Comparison of ENCODE assay signal across 9 cellular contexts in the genomic region with DNA sequence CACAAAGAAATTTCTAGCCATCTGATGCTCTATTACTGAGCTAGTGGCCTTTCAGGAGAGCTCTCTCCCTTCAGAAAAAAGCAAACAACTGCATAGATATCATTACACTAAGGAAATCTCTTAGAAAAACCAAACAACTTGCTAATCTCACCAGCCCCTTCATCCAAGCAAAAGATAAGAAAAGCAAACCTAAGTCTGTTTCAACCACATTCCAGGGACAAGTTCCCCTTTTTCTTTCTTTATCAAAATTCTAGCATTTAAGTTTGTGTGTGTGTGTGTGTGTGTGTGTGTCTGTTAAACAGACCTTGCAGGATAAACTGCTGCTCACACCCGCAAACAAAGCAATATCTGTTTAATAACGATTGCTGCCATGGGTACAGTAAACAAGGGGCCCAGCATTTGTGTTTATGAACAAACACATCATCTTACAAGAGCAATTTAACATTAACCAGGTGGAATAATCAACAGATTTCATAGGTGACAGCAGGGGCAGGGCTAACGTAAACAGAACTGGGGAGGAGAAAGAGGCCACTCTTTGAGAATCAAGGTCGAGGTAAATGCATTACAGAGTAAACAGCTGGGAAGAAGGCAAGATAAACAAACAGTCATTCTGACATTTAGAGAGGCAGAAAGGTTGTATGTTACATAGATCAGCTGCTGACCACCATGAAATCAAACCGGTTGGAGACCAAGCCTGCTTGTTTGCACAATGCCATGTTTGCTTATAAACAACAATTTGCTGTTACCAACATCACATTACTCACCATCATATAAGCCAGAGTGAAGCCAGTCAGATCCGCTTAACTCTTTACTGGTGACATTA.
DNase-seq lines count a peak whose midpoint lies in the region; ATAC-seq and TF ChIP-seq lines count a peak whose summit lies in the region.
"Had no signal": no experiment of that assay in that cellular context is flagged by ENCODE, and none has a peak within 500 bp of the region (broad histone marks: within the 10 kb centered on the region; RNA-seq: fewer than 3 reads in every experiment).

No MANE protein-coding gene starts in this region.

- no peaks in the 10 kb centered on the region for H3K27me3 ChIP-seq in Caco-2 (replicated peaks; ENCODE audit: control insufficient read depth, insufficient read depth, low read length)

- H3K4me1 ChIP-seq in Caco-2, result peaks cover 60% of the 10 kb centered on the region

- ATAC-seq in activated T-helper 17 cell treated with anti-CD3 and anti-CD28 coated beads, Interleukin-2, amount 50 U/mL, for 72 hours (replicated peaks), result no peak
- ATAC-seq in GM18867 (IDR thresholded peaks at IDR 0.05; ENCODE audit: unreplicated experiment) (no peak), GM19351 (IDR thresholded peaks at IDR 0.05; ENCODE audit: unreplicated experiment) (no peak)
- ATAC-seq: activated T-cell treated with anti-CD3 and anti-CD28 coated beads, Interleukin-2, amount 50 U/mL, for 4 hours had no signal

- no TSS peak for BruUV-seq in Caco-2 (replicated peaks; lab: Mats Ljungman, UMichigan)

- H3K4me3 ChIP-seq in Caco-2 (ENCODE audit: low read depth, low read length), result no peak overlapping the region

- no peaks in the 10 kb centered on the region for H3K27me3 Mint-ChIP-seq in Caco-2 (ENCODE audit: insufficient read depth, unreplicated experiment)
- no peaks in the 10 kb centered on the region for H3K27me3 Mint-ChIP-seq in activated T-helper 17 cell treated with anti-CD3 and anti-CD28 coated beads, Interleukin-2, amount 50 U/mL, for 72 hours

- TF ChIP-seq CTCF in Caco-2 (IDR thresholded peaks at IDR 0.05; ENCODE audit: insufficient read depth in 1 of 2, low read depth in 1 of 2, low read length in 1 of 2, severe bottlenecking in 1 of 2, unreplicated experiment in 1 of 2), result no peak

- intact Hi-C loops in Caco-2 (cut with micrococcal nuclease; ENCODE audit: unreplicated experiment), result loop anchor here (1.0 to 2.0 kb wide), 13 partner anchors 17 to 374 kb away; a partner anchor contains a TSS

- H3K9me3 ChIP-seq in Caco-2, result no peaks in the 10 kb centered on the region

- DNase-seq in Caco-2 (peak; percentile 84 to 88), NCI-H1105 (lab: John Stamatoyannopoulos, UW) (peak; percentile 26), mucosa of gallbladder (ENCODE audit: low spot score) (peak; percentile 60), AG08396 (ENCODE audit: low spot score) (no peak), T-helper 9 cell (no peak)
- DNase-seq: activated T-cell treated with anti-CD3 and anti-CD28 coated beads, Interleukin-2, amount 50 U/mL, for 4 hours had no signal

- peak overlapping the region; percentile 93 for H3K27ac Mint-ChIP-seq in Caco-2 (ENCODE audit: unreplicated experiment)
- peak overlapping the region; percentile 49 for H3K27ac Mint-ChIP-seq in activated T-helper 17 cell treated with anti-CD3 and anti-CD28 coated beads, Interleukin-2, amount 50 U/mL, for 72 hours

- no peaks in the 10 kb centered on the region for H3K9me3 Mint-ChIP-seq in Caco-2 (ENCODE audit: unreplicated experiment)
- peaks cover 6% of the 10 kb centered on the region for H3K9me3 Mint-ChIP-seq in activated T-helper 17 cell treated with anti-CD3 and anti-CD28 coated beads, Interleukin-2, amount 50 U/mL, for 72 hours
- H3K9me3 Mint-ChIP-seq: activated T-cell treated with anti-CD3 and anti-CD28 coated beads, Interleukin-2, amount 50 U/mL, for 4 hours had no signal

- H3K4me1 Mint-ChIP-seq in Caco-2 (ENCODE audit: low read depth, unreplicated experiment), result peaks cover 53% of the 10 kb centered on the region
- H3K4me1 Mint-ChIP-seq in activated T-helper 17 cell treated with anti-CD3 and anti-CD28 coated beads, Interleukin-2, amount 50 U/mL, for 72 hours, result peaks cover 50% of the 10 kb centered on the region

- POLR2A ChIA-PET in Caco-2 (lab: Charles Lee), result interaction anchor here (0.5 to 1.8 kb wide), 10 partner anchors 18 to 434 kb away, joined by 3 to 12 read pairs (median 4); a partner anchor contains a TSS

- no peaks in the 10 kb centered on the region for H3K36me3 ChIP-seq in Caco-2 (ENCODE audit: control insufficient read depth, insufficient read depth, low read length)

- peaks cover 19% of the 10 kb centered on the region for H3K36me3 Mint-ChIP-seq in Caco-2 (ENCODE audit: insufficient read depth, unreplicated experiment)
- no peaks in the 10 kb centered on the region for H3K36me3 Mint-ChIP-seq in activated T-helper 17 cell treated with anti-CD3 and anti-CD28 coated beads, Interleukin-2, amount 50 U/mL, for 72 hours (ENCODE audit: low read depth)

- peak overlapping the region; percentile 66 for H3K4me3 Mint-ChIP-seq in Caco-2 (ENCODE audit: unreplicated experiment)
- H3K4me3 Mint-ChIP-seq in activated T-helper 17 cell treated with anti-CD3 and anti-CD28 coated beads, Interleukin-2, amount 50 U/mL, for 72 hours, result no peak overlapping the region
- H3K4me3 Mint-ChIP-seq: activated T-cell treated with anti-CD3 and anti-CD28 coated beads, Interleukin-2, amount 50 U/mL, for 4 hours had no signal

- CTCF ChIA-PET in Caco-2 (lab: Charles Lee), result interaction anchor here (0.5 to 1.6 kb wide), 10 partner anchors 17 to 232 kb away, joined by 3 to 7 read pairs (median 4); no protein-coding TSS in a partner anchor

Comparison
In these comparisons a context has a peak if more than half of its experiments do, and no peak if none do; other contexts are left out.
1. DNase-seq: peak in Caco-2 (2 of 2), NCI-H1105 (single experiment) and mucosa of gallbladder (single experiment); none in AG08396 (single experiment) and T-helper 9 cell (single experiment).